In the genomic region with DNA sequence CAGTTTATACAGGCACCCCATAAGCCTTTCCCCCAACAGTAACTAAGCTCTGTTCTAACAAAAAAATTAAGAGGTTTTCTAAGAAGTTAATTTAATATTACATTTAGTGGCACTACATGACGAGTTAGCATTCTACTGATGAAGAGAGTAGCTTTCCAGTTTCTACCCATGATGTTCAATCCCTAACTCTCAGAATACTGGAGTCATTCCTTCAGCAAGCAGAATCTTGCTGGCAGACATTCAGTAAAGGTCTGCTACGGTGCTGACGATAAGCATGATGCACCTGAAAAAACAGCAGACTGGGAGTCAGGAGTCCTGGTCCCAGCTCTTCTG, we compare ENCODE assay signal across 25 cellular contexts. TPM values are rescaled to one million over a fixed set of nuclear protein-coding genes. Genes with fewer than 3 reads are reported as not detected.
DNase-seq lines count a peak whose midpoint lies in the region; ATAC-seq and TF ChIP-seq lines count a peak whose summit lies in the region.
"Had no signal": no experiment of that assay in that cellular context is flagged by ENCODE, and none has a peak within 500 bp of the region (broad histone marks: within the 10 kb centered on the region; RNA-seq: fewer than 3 reads in every experiment).

No MANE protein-coding gene starts in this region.

- in situ Hi-C loops in IMR-90 (cut with MboI; ENCODE audit: low sequenced_read_pairs): no loop called here

- no peak overlapping the region for H2BK120ac ChIP-seq in IMR-90 (ENCODE audit: low read depth, low read length)

- TF ChIP-seq POLR2A in IMR-90 (IDR thresholded peaks at IDR 0.05; ENCODE audit: low read depth, low read length): no peak
- no peak for TF ChIP-seq POLR2A in gastroesophageal sphincter (IDR thresholded peaks at IDR 0.05)

- BruUV-seq in A673 (replicated peaks; lab: Mats Ljungman, UMichigan) (no TSS peak), IMR-90 (replicated peaks; lab: Mats Ljungman, UMichigan) (no TSS peak)

- H3K79me2 ChIP-seq in parathyroid adenoma: peaks cover 4% of the 10 kb centered on the region

- H3K79me1 ChIP-seq in IMR-90 (ENCODE audit: low read depth in 1 of 2, low read length in 2 of 2): peaks cover 35 to 67% of the 10 kb centered on the region in 2 experiments

- dilution Hi-C loops in IMR-90 (cut with HindIII; ENCODE audit: low sequenced_read_pairs, unreplicated experiment): no loop called here

- H3K9me1 ChIP-seq in IMR-90 (ENCODE audit: insufficient read depth, low read length): peaks cover 13% of the 10 kb centered on the region

- no peak overlapping the region for H2BK5ac ChIP-seq in IMR-90 (ENCODE audit: low read depth, low read length, poor library complexity, severe bottlenecking)

- no peak overlapping the region for H4K8ac ChIP-seq in IMR-90 (ENCODE audit: low read depth in 2 of 2, low read length in 2 of 2)

- H3K14ac ChIP-seq in IMR-90 (replicated peaks; ENCODE audit: low read depth, low read length): no peak overlapping the region

- no CpG with 5 or more reads among the region's 3 CpGs for WGBS in IMR-90 (ENCODE audit: extremely low coverage in 2 of 2, insufficient read length in 1 of 2), 2 experiments
- 37 to 40% methylated on average over 3 of the region's 3 CpGs for WGBS in gastroesophageal sphincter (ENCODE audit: low coverage in 1 of 2), 2 donors

- H2AFZ ChIP-seq in IMR-90 (replicated peaks; ENCODE audit: low read length, poor library complexity) (no peak overlapping the region), parathyroid adenoma (no peak overlapping the region)

- H3K4me2 ChIP-seq in IMR-90 (ENCODE audit: low read depth, low read length): no peak overlapping the region
- peak overlapping the region; percentile 27 for H3K4me2 ChIP-seq in parathyroid adenoma (ENCODE audit: low read length)
- H3K4me2 ChIP-seq: A549 had no signal

- DNase-seq in A673 (ENCODE audit: low spot score): no peak
- no peak for DNase-seq in IMR-90
- no peak for DNase-seq in NOMO-1 treated with DMSO at 0.1 percent for 48 hours (lab: John Stamatoyannopoulos, UW; ENCODE audit: unreplicated experiment)
- no peak for DNase-seq in C1 segment of cervical spinal cord (lab: John Stamatoyannopoulos, UW)
- DNase-seq: activated CD8-positive, alpha-beta T cell treated with anti-CD3 and anti-CD28 coated beads for 36 hours; aorta; CD8-positive, alpha-beta T cell; central memory CD4-positive, alpha-beta T cell; GOT3; hypothalamus; immature natural killer cell; KBM-7; naive thymus-derived CD8-positive, alpha-beta T cell; NCI-H2029 treated with DMSO at 0.1 percent for 48 hours; pancreas; right lobe of liver; stimulated activated CD4-positive, alpha-beta T cell treated with anti-CD3 and anti-CD28 coated beads, Interleukin-4, amount 100 ng/mL, for 24 hours had no signal

- TF ChIP-seq RAD21 in IMR-90 (IDR thresholded peaks at IDR 0.05; ENCODE audit: low read length): no peak

- ATAC-seq in IMR-90 (ENCODE audit: low read depth) (no peak), gastroesophageal sphincter (no peak), GM21447 (IDR thresholded peaks at IDR 0.05; ENCODE audit: unreplicated experiment) (no peak), HG03159 (IDR thresholded peaks at IDR 0.05; ENCODE audit: unreplicated experiment) (no peak)
- ATAC-seq: A549; activated CD8-positive, alpha-beta T cell treated with anti-CD3 and anti-CD28 coated beads for 36 hours; CD8-positive, alpha-beta T cell; naive thymus-derived CD8-positive, alpha-beta T cell; stimulated activated memory B cell treated with anti-CD40 and anti-IgM and Interleukin-4, amounts not matched to agents 10 μg/mL and 1 μg/mL and 100 μg/mL, for 72 hours had no signal

- H3K18ac ChIP-seq in IMR-90 (ENCODE audit: low read depth, low read length): no peak overlapping the region

- H2AK5ac ChIP-seq in IMR-90 (ENCODE audit: low read depth, low read length): no peak overlapping the region

- H3K9me3 ChIP-seq in A673 (ENCODE audit: low read depth, low read length, poor library complexity, severe bottlenecking) (no peaks in the 10 kb centered on the region), IMR-90 (ENCODE audit: control insufficient read depth, insufficient read depth, low read length) (no peaks in the 10 kb centered on the region), gastroesophageal sphincter (no peaks in the 10 kb centered on the region), parathyroid adenoma (ENCODE audit: control insufficient read depth, low read length) (no peaks in the 10 kb centered on the region)
- H3K9me3 ChIP-seq: A549, pancreas, right lobe of liver, thoracic aorta had no signal

- H3K4me3 ChIP-seq in A673 (ENCODE audit: low read depth, low read length, poor library complexity, severe bottlenecking): no peak overlapping the region
- no peak overlapping the region for H3K4me3 ChIP-seq in IMR-90 (ENCODE audit: insufficient read depth, low read depth, low read length)
- H3K4me3 ChIP-seq in gastroesophageal sphincter: no peak overlapping the region
- peak overlapping the region; percentile 40 for H3K4me3 ChIP-seq in parathyroid adenoma (ENCODE audit: low read depth, low read length)
- H3K4me3 ChIP-seq: A549, pancreas, right lobe of liver, thoracic aorta had no signal

- no peak overlapping the region for H3K4ac ChIP-seq in IMR-90 (ENCODE audit: low read depth, low read length)

- intact Hi-C loops in A673 (cut with micrococcal nuclease; ENCODE audit: unreplicated experiment): no loop called here
- intact Hi-C loops in IMR-90 (cut with micrococcal nuclease): no loop called here

- no peak overlapping the region for H2BK15ac ChIP-seq in IMR-90 (ENCODE audit: low read depth, low read length)

- H3K27ac ChIP-seq in A673 (ENCODE audit: low read depth, low read length, poor library complexity, severe bottlenecking) (peak overlapping the region; percentile 77), IMR-90 (ENCODE audit: insufficient read depth, low read length) (no peak overlapping the region; the same call in 1 of the 2 replicates), gastroesophageal sphincter (peak overlapping the region in 3 of 4 donors; percentile 20 to 61 (median 59)), parathyroid adenoma (peak overlapping the region; percentile 83)
- H3K27ac ChIP-seq: A549, right lobe of liver, thoracic aorta had no signal

- no peak overlapping the region for H2AK9ac ChIP-seq in IMR-90 (replicated peaks; ENCODE audit: low read depth, low read length, poor library complexity)

- no peak overlapping the region for H2BK20ac ChIP-seq in IMR-90 (ENCODE audit: low read depth, low read length)

- H4K91ac ChIP-seq in IMR-90 (ENCODE audit: insufficient read depth, low read depth, low read length): no peak overlapping the region

- H3K56ac ChIP-seq in IMR-90 (ENCODE audit: extremely low read depth, insufficient read depth, low read length): no peak overlapping the region

- POLR2A ChIA-PET in A673 (lab: Charles Lee; ENCODE audit: low non-redundant PET): no interaction called here
- POLR2A ChIA-PET in IMR-90 (lab: Charles Lee; ENCODE audit: unreplicated experiment): no interaction called here

- H3K9ac ChIP-seq in IMR-90 (ENCODE audit: low read depth, low read length) (no peak overlapping the region), parathyroid adenoma (no peak overlapping the region)

- H4K20me1 ChIP-seq in IMR-90 (ENCODE audit: insufficient read depth, low read length): peaks cover 36% of the 10 kb centered on the region

- 0 out of 2 replicates have a peak overlapping the region, but pooled peaks have one; percentile 38 for H3K23ac ChIP-seq in IMR-90 (ENCODE audit: low read depth, low read length)

- H3K27me3 ChIP-seq in A673 (replicated peaks; ENCODE audit: insufficient read depth, low read depth, low read length, poor library complexity) (no peaks in the 10 kb centered on the region), IMR-90 (ENCODE audit: control insufficient read depth, insufficient read depth, low read length) (no peaks in the 10 kb centered on the region), gastroesophageal sphincter (no peaks in the 10 kb centered on the region), parathyroid adenoma (ENCODE audit: control insufficient read depth, insufficient read depth, low read length) (no peaks in the 10 kb centered on the region)
- H3K27me3 ChIP-seq: pancreas, right lobe of liver had no signal

- peaks cover 83% of the 10 kb centered on the region for H3K36me3 ChIP-seq in A673 (ENCODE audit: insufficient read depth, low read length, poor library complexity, severe bottlenecking)
- peaks cover 61% of the 10 kb centered on the region for H3K36me3 ChIP-seq in IMR-90 (ENCODE audit: control insufficient read depth, insufficient read depth, low read length)
- H3K36me3 ChIP-seq in gastroesophageal sphincter: peaks cover 0 to 81% of the 10 kb centered on the region in 2 donors
- no peaks in the 10 kb centered on the region for H3K36me3 ChIP-seq in parathyroid adenoma (ENCODE audit: control insufficient read depth, insufficient read depth, low read length)

- H3K4me1 ChIP-seq in A673 (ENCODE audit: insufficient read depth, low read length, poor library complexity, severe bottlenecking): peaks cover 30% of the 10 kb centered on the region
- H3K4me1 ChIP-seq in IMR-90 (ENCODE audit: control insufficient read depth, insufficient read depth, low read length): no peaks in the 10 kb centered on the region
- peaks cover 7 to 50% (median 12%) of the 10 kb centered on the region in 3 donors for H3K4me1 ChIP-seq in gastroesophageal sphincter
- peaks cover 26% of the 10 kb centered on the region for H3K4me1 ChIP-seq in parathyroid adenoma

- TF ChIP-seq EP300 in gastroesophageal sphincter (IDR thresholded peaks at IDR 0.05): no peak

- H4K5ac ChIP-seq in IMR-90 (ENCODE audit: low read depth, low read length): no peak overlapping the region

- TF ChIP-seq CTCF in A673 (conservative IDR thresholded peaks at IDR 0.05; ENCODE audit: low read depth, low read length) (no peak), IMR-90 (conservative IDR thresholded peaks at IDR 0.05; ENCODE audit: low read depth, low read length) (no peak), gastroesophageal sphincter (IDR thresholded peaks at IDR 0.05) (no peak), parathyroid adenoma (IDR thresholded peaks at IDR 0.05) (no peak)

- CTCF ChIA-PET in A673 (lab: Charles Lee) (no interaction called here), IMR-90 (lab: Yijun Ruan, JAX) (no interaction called here)

RNA-seq across cellular contexts. Expression of gene SRSF4, which starts 24.5 kb away (rescaled TPM):
- total RNA-seq in A673 (2021) (104 and 116 TPM in 2 replicates), IMR-90 (2012; rRNA removed) (20.8 and 38.6 TPM in 2 replicates), gastroesophageal sphincter (100 to 1,000 TPM in 1 of 4 donors, 10 to 100 TPM in 3; 82.7 to 112 (median 96.8) TPM)
- 37.8 and 48.5 TPM in 2 replicates for polyA plus RNA-seq in IMR-90 (2012; rRNA removed)
- 20.4 and 21.2 TPM in 2 replicates for polyA plus RNA-seq in IMR-90 (2012; cell fraction: cytosol; rRNA removed)
- polyA plus RNA-seq in IMR-90 (2012; cell fraction: nucleus; rRNA removed; ENCODE audit: low replicate concordance): 75.0 and 295 TPM in 2 replicates

RNA-seq across cellular contexts. Expression of gene TMEM200B, which starts 33.5 kb away (rescaled TPM):
- total RNA-seq in A673 (2021) (1.1 and 1.3 TPM in 2 replicates), IMR-90 (2012; rRNA removed) (4.2 and 4.8 TPM in 2 replicates), gastroesophageal sphincter (10 to 100 TPM; 22.6 to 39.7 (median 30.7) TPM)
- polyA plus RNA-seq in IMR-90 (2012; rRNA removed): 4.6 and 6.2 TPM in 2 replicates
- 3.8 and 6.7 TPM in 2 replicates for polyA plus RNA-seq in IMR-90 (2012; cell fraction: cytosol; rRNA removed)
- 7.2 and 8.6 TPM in 2 replicates for polyA plus RNA-seq in IMR-90 (2012; cell fraction: nucleus; rRNA removed; ENCODE audit: low replicate concordance)
- total RNA-seq: CD8-positive, alpha-beta T cell; MCF 10A; naive thymus-derived CD8-positive, alpha-beta T cell had no signal
- polyA plus RNA-seq: immature natural killer cell had no signal
